ENCODE assay signal across 1 cellular context in genomic region chr19:43934985-43935708, GRCh38.
TF ChIP-seq lines count a peak whose summit lies in the region.

ZNF45 (minus strand) TSS chr19:43935282; CDS start chr19:43922185, 13,097 bp downstream.

TF ChIP-seq in K562, 482 proteins besides CTCF, POLR2A, EP300 and RAD21 (continued from another document and continues in another):
- TF ChIP-seq ZNF592 (IDR thresholded peaks at IDR 0.05), result no peak
- no peak for TF ChIP-seq ZNF318 (IDR thresholded peaks at IDR 0.05; ENCODE audit: borderline replicate concordance in 1 of 2, low read depth in 1 of 2)
- TF ChIP-seq THRA (IDR thresholded peaks at IDR 0.05), result no peak
- no peak for TF ChIP-seq ZFPM2 (CRISPR knock-in tag; IDR thresholded peaks at IDR 0.05)
- TF ChIP-seq ZNF197 (CRISPR knock-in tag; IDR thresholded peaks at IDR 0.05; ENCODE audit: low read depth), result no peak
- no peak for TF ChIP-seq SREBF2 (CRISPR knock-in tag; IDR thresholded peaks at IDR 0.05)
- TF ChIP-seq ZNF175 (CRISPR knock-in tag; IDR thresholded peaks at IDR 0.05; ENCODE audit: low read depth), result no peak
- no peak for TF ChIP-seq PRPF4 (IDR thresholded peaks at IDR 0.05; ENCODE audit: insufficient read depth, low read depth, low read length, poor library complexity, severe bottlenecking)
- 0 out of 2 replicates have a peak, but pooled peaks have one; percentile 25 for TF ChIP-seq ZNF395 (CRISPR knock-in tag; IDR thresholded peaks at IDR 0.05)
- no peak for TF ChIP-seq SMARCE1 (IDR thresholded peaks at IDR 0.05)
- TF ChIP-seq SREBF1 (IDR thresholded peaks at IDR 0.05; ENCODE audit: borderline replicate concordance, low read depth, low read length), result no peak
- no peak for TF ChIP-seq TFE3 (CRISPR knock-in tag; IDR thresholded peaks at IDR 0.05)
- no peak; the same call in 1 of the 2 replicates for TF ChIP-seq AFF4 (CRISPR knock-in tag; IDR thresholded peaks at IDR 0.05)
- TF ChIP-seq IRF9 (tag; IDR thresholded peaks at IDR 0.05), result no peak
- no peak for TF ChIP-seq ZNF263 (CRISPR knock-in tag; IDR thresholded peaks at IDR 0.05; ENCODE audit: borderline replicate concordance)
- peak; percentile 43; the same call in 1 of the 2 replicates for TF ChIP-seq KLF1 (tag; IDR thresholded peaks at IDR 0.05)
- no peak for TF ChIP-seq SRSF9 (IDR thresholded peaks at IDR 0.05; ENCODE audit: borderline replicate concordance, low read depth, low read length)
- no peak for TF ChIP-seq E2F1 (CRISPR knock-in tag; IDR thresholded peaks at IDR 0.05)
- no peak for TF ChIP-seq TSHZ1 (CRISPR knock-in tag; IDR thresholded peaks at IDR 0.05)
- no peak for TF ChIP-seq SMARCA5 (IDR thresholded peaks at IDR 0.05)
- no peak for TF ChIP-seq XRCC5 (IDR thresholded peaks at IDR 0.05; ENCODE audit: low read depth, low read length)
